23 cellular contexts compared by ENCODE assay signal in the genomic region with DNA sequence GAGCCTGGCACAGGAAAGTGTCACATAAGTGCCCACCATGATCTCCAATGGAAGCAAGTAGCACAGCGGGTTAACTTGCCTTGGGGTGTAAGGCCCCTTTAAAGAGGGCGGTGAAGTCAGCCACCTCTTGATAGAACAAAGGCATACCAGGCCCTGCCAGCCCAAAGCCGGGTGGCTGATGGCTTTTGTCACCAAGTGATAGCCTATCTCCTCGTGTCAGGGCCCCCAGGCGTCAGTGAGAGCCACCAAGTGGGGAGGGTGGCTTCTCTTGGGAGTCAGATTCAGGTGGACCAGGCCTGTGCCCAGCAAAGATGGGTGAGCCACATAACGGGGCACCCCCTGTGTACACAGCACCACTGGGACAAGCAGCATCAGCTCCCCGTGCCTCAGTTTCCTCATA. TPM values are rescaled to one million over a fixed set of nuclear protein-coding genes. Genes with fewer than 3 reads are reported as not detected.
DNase-seq lines count a peak whose midpoint lies in the region; ATAC-seq and TF ChIP-seq lines count a peak whose summit lies in the region.
"Had no signal": no experiment of that assay in that cellular context is flagged by ENCODE, and none has a peak within 500 bp of the region (broad histone marks: within the 10 kb centered on the region; RNA-seq: fewer than 3 reads in every experiment).

No MANE protein-coding gene starts in this region.

- H3K36me3 ChIP-seq in psoas muscle (ENCODE audit: insufficient read depth in 1 of 2, low read depth in 1 of 2): no peaks in the 10 kb centered on the region
- H3K36me3 ChIP-seq: SJCRH30 had no signal

- no peaks in the 10 kb centered on the region for H3K36me3 Mint-ChIP-seq in activated CD8-positive, alpha-beta T cell treated with anti-CD3 and anti-CD28 coated beads for 36 hours (ENCODE audit: low read depth)
- H3K36me3 Mint-ChIP-seq: CD14-positive monocyte had no signal

- no peak overlapping the region for H3K4me3 Mint-ChIP-seq in activated CD8-positive, alpha-beta T cell treated with anti-CD3 and anti-CD28 coated beads for 36 hours
- H3K4me3 Mint-ChIP-seq: B cell, CD14-positive monocyte had no signal

- peak; percentile 9 for DNase-seq in AG20443 (ENCODE audit: low spot score)
- peak; percentile 84 for DNase-seq in Right ventricle myocardium superior
- DNase-seq in left ventricle myocardium superior: peak; percentile 88
- DNase-seq in psoas muscle: peak in 1 of 2 donors; percentile 56
- DNase-seq in NCI-H1694 treated with DMSO at 0.1 percent for 48 hours (lab: John Stamatoyannopoulos, UW): no peak
- DNase-seq in kidney tubule cell (ENCODE audit: low spot score): no peak
- no peak for DNase-seq in activated CD8-positive, alpha-beta T cell treated with anti-CD3 and anti-CD28 coated beads for 36 hours
- DNase-seq: DMS53, GF-D8, Kasumi-1, NCI-H146, NCI-H2029 treated with DMSO at 0.1 percent for 48 hours, NCI-H226, NCI-H524, NCI-H82, SJCRH30 had no signal

- H3K27ac ChIP-seq in psoas muscle: peak overlapping the region; percentile 75
- H3K27ac ChIP-seq: SJCRH30 had no signal

- no peaks in the 10 kb centered on the region for H3K27me3 ChIP-seq in psoas muscle (ENCODE audit: insufficient read depth in 3 of 3, low read length in 2 of 3)
- H3K27me3 ChIP-seq: SJCRH30 had no signal

- intact Hi-C loops in Right ventricle myocardium superior (cut with DNase I): no loop called here
- intact Hi-C loops in left ventricle myocardium superior (cut with micrococcal nuclease): no loop called here
- intact Hi-C loops in psoas muscle (cut with DNase I): no loop called here
- intact Hi-C loops in activated CD8-positive, alpha-beta T cell treated with anti-CD3 and anti-CD28 coated beads for 36 hours (cut with micrococcal nuclease): no loop called here

- H3K4me3 ChIP-seq in psoas muscle: no peak overlapping the region
- H3K4me3 ChIP-seq: SJCRH30 had no signal

- H3K4me1 Mint-ChIP-seq in activated CD8-positive, alpha-beta T cell treated with anti-CD3 and anti-CD28 coated beads for 36 hours (ENCODE audit: low read depth): no peaks in the 10 kb centered on the region
- H3K4me1 Mint-ChIP-seq: B cell, CD14-positive monocyte had no signal

- POLR2A ChIA-PET in activated CD8-positive, alpha-beta T cell treated with anti-CD3 and anti-CD28 coated beads for 36 hours (lab: Charles Lee): no interaction called here

- H3K9me3 ChIP-seq in psoas muscle: no peaks in the 10 kb centered on the region
- H3K9me3 ChIP-seq: SJCRH30 had no signal

- H3K27ac Mint-ChIP-seq in activated CD8-positive, alpha-beta T cell treated with anti-CD3 and anti-CD28 coated beads for 36 hours: no peak overlapping the region
- H3K27ac Mint-ChIP-seq: B cell, CD14-positive monocyte had no signal

- H3K27me3 Mint-ChIP-seq in activated CD8-positive, alpha-beta T cell treated with anti-CD3 and anti-CD28 coated beads for 36 hours: peaks cover 4% of the 10 kb centered on the region

- no peaks in the 10 kb centered on the region for H3K4me1 ChIP-seq in psoas muscle
- H3K4me1 ChIP-seq: SJCRH30 had no signal

- no peak for TF ChIP-seq CTCF in psoas muscle (IDR thresholded peaks at IDR 0.05)
- no peak for TF ChIP-seq CTCF in activated CD8-positive, alpha-beta T cell treated with anti-CD3 and anti-CD28 coated beads for 36 hours (IDR thresholded peaks at IDR 0.05)

- peak; percentile 76 for ATAC-seq in Right ventricle myocardium superior (ENCODE audit: poor library complexity)
- peak; percentile 71 for ATAC-seq in left ventricle myocardium superior
- ATAC-seq in psoas muscle: peak; percentile 34 to 50 (median 46)
- no peak for ATAC-seq in HG03159 (IDR thresholded peaks at IDR 0.05; ENCODE audit: unreplicated experiment)
- ATAC-seq in activated CD8-positive, alpha-beta T cell treated with anti-CD3 and anti-CD28 coated beads for 36 hours: no peak
- ATAC-seq: Panc1 had no signal

- CTCF ChIA-PET in activated CD8-positive, alpha-beta T cell treated with anti-CD3 and anti-CD28 coated beads for 36 hours (lab: Charles Lee): interaction anchor here (1.3 kb wide), 1 partner anchor 9 kb away, joined by 4 read pairs; no protein-coding TSS in a partner anchor

- WGBS in psoas muscle, 3 donors: 44 to 54% (median 51%) methylated on average over 7 of the region's 7 CpGs

- H3K9me3 Mint-ChIP-seq in activated CD8-positive, alpha-beta T cell treated with anti-CD3 and anti-CD28 coated beads for 36 hours: no peaks in the 10 kb centered on the region
- H3K9me3 Mint-ChIP-seq: CD14-positive monocyte had no signal

RNA-seq across cellular contexts. Expression of gene MYL2, which starts 8.3 kb away (rescaled TPM):
- total RNA-seq in Right ventricle myocardium superior: 13,587 TPM
- 22,131 TPM for total RNA-seq in left ventricle myocardium superior
- over 10,000 TPM in 3 of 4 donors, 1,000 to 10,000 TPM in 1; 8,427 to 31,606 (median 20,652) TPM for total RNA-seq in psoas muscle
- polyA plus RNA-seq in psoas muscle: over 10,000 TPM in 2 of 3 donors, 1,000 to 10,000 TPM in 1; 7,765 to 17,490 (median 15,368) TPM
- total RNA-seq in activated CD8-positive, alpha-beta T cell treated with anti-CD3 and anti-CD28 coated beads for 36 hours: not detected
- total RNA-seq: H1, MCF 10A had no signal
- polyA plus RNA-seq: AG04450, CD14-positive monocyte, H1 had no signal

Comparison
In these comparisons a context has a peak if more than half of its experiments do, and no peak if none do; other contexts are left out.
1. DNase-seq: peak in AG20443 (single experiment), Right ventricle myocardium superior (single experiment) and left ventricle myocardium superior (single experiment); none in NCI-H1694 treated with DMSO at 0.1 percent for 48 hours (single experiment), kidney tubule cell (single experiment) and activated CD8-positive, alpha-beta T cell treated with anti-CD3 and anti-CD28 coated beads for 36 hours (single experiment).
2. ATAC-seq: peak in Right ventricle myocardium superior (single experiment), left ventricle myocardium superior (single experiment) and psoas muscle (4 of 4); none in HG03159 (single experiment) and activated CD8-positive, alpha-beta T cell treated with anti-CD3 and anti-CD28 coated beads for 36 hours (single experiment).
3. RNA of gene MYL2, which starts 8.3 kb away (total RNA-seq): 8,427 to 31,606 TPM in psoas muscle, 22,131 TPM in left ventricle myocardium superior (single experiment) and 13,587 TPM in Right ventricle myocardium superior (single experiment); not detected in activated CD8-positive, alpha-beta T cell treated with anti-CD3 and anti-CD28 coated beads for 36 hours; every median in the first group is over 1,000 times any median in the second.